ENCODE assay signal across 34 cellular contexts in genomic region chr16:49744244-49744976, GRCh38.
"Had no signal": no experiment of that assay in that cellular context is flagged by ENCODE, and none has a peak within 500 bp of the region (broad histone marks: within the 10 kb centered on the region; RNA-seq: fewer than 3 reads in every experiment).

No MANE protein-coding gene starts in this region.

- FAIRE-seq: endothelial cell of umbilical vein, islet of Langerhans had no signal

- DNase-seq: activated CD4-positive, alpha-beta memory T cell treated with anti-CD3 and anti-CD28 coated beads for 36 hours; activated CD4-positive, alpha-beta T cell treated with anti-CD3 and anti-CD28 coated beads, Interleukin-2, amount 10 ng/mL, durations not matched to agents 24 days and 14 days; activated CD8-positive, alpha-beta memory T cell treated with anti-CD3 and anti-CD28 coated beads, Interleukin-2, amount 50 U/mL, for 4 hours; activated effector memory CD4-positive, alpha-beta T cell treated with anti-CD3 and anti-CD28 coated beads, Interleukin-2, amount 50 U/mL, for 16 hours; activated naive CD4-positive, alpha-beta T cell treated with anti-CD3 and anti-CD28 coated beads for 36 hours; activated naive CD8-positive, alpha-beta T cell treated with anti-CD3 and anti-CD28 coated beads for 36 hours; activated T-cell treated with anti-CD3 and anti-CD28 coated beads, Interleukin-2, amount 50 U/mL, for 1 hour; adrenal gland; brain microvascular endothelial cell; foreskin fibroblast; heart right ventricle; lower lobe of right lung; mesendoderm; stimulated activated CD4-positive, alpha-beta T cell treated with anti-CD3 and anti-CD28 coated beads, Interleukin-1b, Interleukin-23, amount 100 ng/mL, for 48 hours; stimulated activated CD4-positive, alpha-beta T cell treated with anti-CD3 and anti-CD28 coated beads, Interleukin-4, amount 100 ng/mL, for 4 hours; stimulated activated CD8-positive, alpha-beta memory T cell treated with anti-CD3 and anti-CD28 coated beads, Interleukin-4, amount 100 ng/mL, for 48 hours; stimulated activated naive CD4-positive, alpha-beta T cell; SW 1271; T-helper 17 cell; T1000; testis; transverse colon; WERI-Rb-1 had no signal

- H3K9me3 Mint-ChIP-seq: activated CD4-positive, alpha-beta memory T cell treated with anti-CD3 and anti-CD28 coated beads for 36 hours; activated CD4-positive, alpha-beta T cell treated with anti-CD3 and anti-CD28 coated beads, Interleukin-2, amount 10 ng/mL, durations not matched to agents 24 days and 14 days; activated naive CD4-positive, alpha-beta T cell treated with anti-CD3 and anti-CD28 coated beads for 36 hours; activated naive CD8-positive, alpha-beta T cell treated with anti-CD3 and anti-CD28 coated beads for 36 hours; activated T-helper 1 cell treated with anti-CD3 and anti-CD28 coated beads, Interleukin-12 subunit alpha, Interleukin-12 subunit beta, Interleukin-2, Interleukin-4 antibody, amounts not matched to agents 30 ng/mL and 10 ng/mL and 1 ng/mL, durations not matched to agents 14 hours and 24 hours and 36 hours; neural crest cell had no signal

- H3K27ac ChIP-seq: adrenal gland, ascending aorta, brain microvascular endothelial cell, coronary artery, heart right ventricle, left lung, lower lobe of right lung, right atrium auricular region, testis, transverse colon, vagina, WERI-Rb-1 had no signal

- H3K4me3 ChIP-seq: adrenal gland, ascending aorta, coronary artery, heart right ventricle, left lung, lower lobe of right lung, right atrium auricular region, smooth muscle cell, testis, transverse colon, vagina had no signal

- ATAC-seq: activated CD4-positive, CD25-positive, alpha-beta regulatory T cell treated with anti-CD3 and anti-CD28 coated beads, Interleukin-2, amount 50 U/mL, for 24 hours; left lung; T-helper 17 cell had no signal

- H3K4me1 Mint-ChIP-seq: activated CD4-positive, alpha-beta T cell treated with anti-CD3 and anti-CD28 coated beads, Interleukin-2, amount 10 ng/mL, durations not matched to agents 24 days and 14 days; T-helper 17 cell had no signal

- H3K27ac Mint-ChIP-seq: activated CD4-positive, alpha-beta memory T cell treated with anti-CD3 and anti-CD28 coated beads for 36 hours; activated CD4-positive, alpha-beta T cell treated with anti-CD3 and anti-CD28 coated beads, Interleukin-2, amount 10 ng/mL, durations not matched to agents 24 days and 14 days; activated naive CD4-positive, alpha-beta T cell treated with anti-CD3 and anti-CD28 coated beads for 36 hours; activated naive CD8-positive, alpha-beta T cell treated with anti-CD3 and anti-CD28 coated beads for 36 hours; activated T-helper 1 cell treated with anti-CD3 and anti-CD28 coated beads, Interleukin-12 subunit alpha, Interleukin-12 subunit beta, Interleukin-2, Interleukin-4 antibody, amounts not matched to agents 30 ng/mL and 10 ng/mL and 1 ng/mL, durations not matched to agents 14 hours and 24 hours and 36 hours had no signal

- H3K4me3 Mint-ChIP-seq: activated CD4-positive, alpha-beta memory T cell treated with anti-CD3 and anti-CD28 coated beads for 36 hours; activated CD4-positive, alpha-beta T cell treated with anti-CD3 and anti-CD28 coated beads, Interleukin-2, amount 10 ng/mL, durations not matched to agents 24 days and 14 days; activated naive CD4-positive, alpha-beta T cell treated with anti-CD3 and anti-CD28 coated beads for 36 hours; activated naive CD8-positive, alpha-beta T cell treated with anti-CD3 and anti-CD28 coated beads for 36 hours; activated T-helper 1 cell treated with anti-CD3 and anti-CD28 coated beads, Interleukin-12 subunit alpha, Interleukin-12 subunit beta, Interleukin-2, Interleukin-4 antibody, amounts not matched to agents 30 ng/mL and 10 ng/mL and 1 ng/mL, durations not matched to agents 14 hours and 24 hours and 36 hours; neural crest cell; T-helper 17 cell had no signal

- H3K27me3 ChIP-seq: adrenal gland, ascending aorta, brain microvascular endothelial cell, right atrium auricular region, testis, transverse colon, vagina had no signal

- H3K4me2 ChIP-seq: smooth muscle cell had no signal

- H3K9me3 ChIP-seq: adrenal gland, ascending aorta, heart right ventricle, left lung, lower lobe of right lung, right atrium auricular region, testis, transverse colon, vagina had no signal

- H3K27me3 Mint-ChIP-seq: activated CD4-positive, alpha-beta T cell treated with anti-CD3 and anti-CD28 coated beads, Interleukin-2, amount 10 ng/mL, durations not matched to agents 24 days and 14 days; activated naive CD8-positive, alpha-beta T cell treated with anti-CD3 and anti-CD28 coated beads for 36 hours had no signal

- H3K36me3 ChIP-seq: adrenal gland, ascending aorta, brain microvascular endothelial cell, heart right ventricle, left lung, lower lobe of right lung, right atrium auricular region, transverse colon, vagina, WERI-Rb-1 had no signal

- H3K4me1 ChIP-seq: adrenal gland, ascending aorta, left lung, lower lobe of right lung, right atrium auricular region had no signal
